Comparison of ENCODE assay signal across 23 cellular contexts in genomic region chr2:145987797-145988196, GRCh38.
DNase-seq lines count a peak whose midpoint lies in the region; ATAC-seq and TF ChIP-seq lines count a peak whose summit lies in the region.
"Had no signal": no experiment of that assay in that cellular context is flagged by ENCODE, and none has a peak within 500 bp of the region (broad histone marks: within the 10 kb centered on the region; RNA-seq: fewer than 3 reads in every experiment).

No MANE protein-coding gene starts in this region.

- H3K4me3 Mint-ChIP-seq in neural progenitor cell (no peak overlapping the region), endothelial cell (ENCODE audit: unreplicated experiment) (no peak overlapping the region)
- no peak overlapping the region for H3K4me3 Mint-ChIP-seq in CD8-positive, alpha-beta T cell
- H3K4me3 Mint-ChIP-seq: CD4-positive, alpha-beta memory T cell had no signal

- H3K79me2 ChIP-seq in neural progenitor cell (ENCODE audit: low read depth), result no peaks in the 10 kb centered on the region
- H3K79me2 ChIP-seq in smooth muscle cell (ENCODE audit: low read depth), result no peaks in the 10 kb centered on the region

- H3K27ac ChIP-seq in neural progenitor cell, result no peak overlapping the region
- H3K27ac ChIP-seq in smooth muscle cell (ENCODE audit: low read depth), result no peak overlapping the region
- H3K27ac ChIP-seq in CD8-positive, alpha-beta T cell (ENCODE audit: low read depth, low read length), result no peak overlapping the region
- no peak overlapping the region for H3K27ac ChIP-seq in thyroid gland
- H3K27ac ChIP-seq: KMS-11, PC-9, SJCRH30 had no signal

- POLR2A ChIA-PET in CD8-positive, alpha-beta T cell (lab: Charles Lee), result no interaction called here

- H3F3A ChIP-seq in neural progenitor cell (ENCODE audit: low read depth), result no peaks in the 10 kb centered on the region
- H3F3A ChIP-seq in smooth muscle cell (ENCODE audit: low read depth), result no peaks in the 10 kb centered on the region

- CTCF ChIA-PET in CD8-positive, alpha-beta T cell (lab: Charles Lee), result no interaction called here

- no peaks in the 10 kb centered on the region for H3K4me1 ChIP-seq in neural progenitor cell
- H3K4me1 ChIP-seq in smooth muscle cell (ENCODE audit: low read depth), result no peaks in the 10 kb centered on the region
- H3K4me1 ChIP-seq in CD8-positive, alpha-beta T cell (ENCODE audit: insufficient read depth, low read length), result no peaks in the 10 kb centered on the region
- no peaks in the 10 kb centered on the region for H3K4me1 ChIP-seq in thyroid gland

- H2AFZ ChIP-seq in neural progenitor cell (replicated peaks) (peak overlapping the region; percentile 92), smooth muscle cell (ENCODE audit: low read depth) (peak overlapping the region; percentile 52)
- H2AFZ ChIP-seq: PC-9 had no signal

- no peak for TF ChIP-seq POLR2A in thyroid gland (IDR thresholded peaks at IDR 0.05)

- 95% methylated on average over 2 of the region's 2 CpGs for WGBS in smooth muscle cell (ENCODE audit: low lambda C conversion rate)
- 85 to 97% methylated on average over 2 of the region's 2 CpGs for WGBS in thyroid gland, 2 donors

- H3K4me2 ChIP-seq in neural progenitor cell (no peak overlapping the region), smooth muscle cell (no peak overlapping the region)
- H3K4me2 ChIP-seq: KMS-11, PC-9 had no signal

- H3K27me3 Mint-ChIP-seq in neural progenitor cell (ENCODE audit: insufficient read depth, low read depth) (no peaks in the 10 kb centered on the region), endothelial cell (ENCODE audit: unreplicated experiment) (peaks cover 2% of the 10 kb centered on the region)
- H3K27me3 Mint-ChIP-seq in CD8-positive, alpha-beta T cell (ENCODE audit: low read depth), result no peaks in the 10 kb centered on the region
- H3K27me3 Mint-ChIP-seq: CD4-positive, alpha-beta memory T cell had no signal

- H3K36me3 Mint-ChIP-seq in neural progenitor cell (no peaks in the 10 kb centered on the region), endothelial cell (ENCODE audit: low read depth, unreplicated experiment) (no peaks in the 10 kb centered on the region)
- H3K36me3 Mint-ChIP-seq in CD8-positive, alpha-beta T cell, result no peaks in the 10 kb centered on the region
- H3K36me3 Mint-ChIP-seq: CD4-positive, alpha-beta memory T cell had no signal

- H3K27me3 ChIP-seq in neural progenitor cell (no peaks in the 10 kb centered on the region), smooth muscle cell (ENCODE audit: low read depth) (no peaks in the 10 kb centered on the region), thyroid gland (no peaks in the 10 kb centered on the region)
- H3K27me3 ChIP-seq in CD8-positive, alpha-beta T cell (ENCODE audit: insufficient read depth, low read length), result no peaks in the 10 kb centered on the region
- H3K27me3 ChIP-seq: SJCRH30 had no signal

- H3K4me3 ChIP-seq in neural progenitor cell (no peak overlapping the region), smooth muscle cell (no peak overlapping the region), thyroid gland (replicated peaks in 1 of 3) (no peak overlapping the region)
- no peak overlapping the region for H3K4me3 ChIP-seq in CD8-positive, alpha-beta T cell (ENCODE audit: low read depth, low read length)
- H3K4me3 ChIP-seq: GM12878, PC-9, SJCRH30 had no signal

- H3K9ac ChIP-seq in neural progenitor cell, result no peak overlapping the region
- no peak overlapping the region for H3K9ac ChIP-seq in smooth muscle cell (ENCODE audit: low read depth)
- H3K9ac ChIP-seq: KMS-11 had no signal

- TF ChIP-seq CTCF in neural progenitor cell (IDR thresholded peaks at IDR 0.05) (no peak), smooth muscle cell (IDR thresholded peaks at IDR 0.05; ENCODE audit: borderline replicate concordance, insufficient read depth, poor library complexity, severe bottlenecking) (no peak), endothelial cell (IDR thresholded peaks at IDR 0.05; ENCODE audit: unreplicated experiment) (no peak), thyroid gland (IDR thresholded peaks at IDR 0.05) (no peak)
- no peak for TF ChIP-seq CTCF in CD8-positive, alpha-beta T cell (IDR thresholded peaks at IDR 0.05)

- ATAC-seq in CD8-positive, alpha-beta T cell, result no peak
- ATAC-seq: GM12878, Right ventricle myocardium inferior had no signal

- H3K27ac Mint-ChIP-seq in neural progenitor cell, result no peak overlapping the region
- no peak overlapping the region for H3K27ac Mint-ChIP-seq in CD8-positive, alpha-beta T cell
- H3K27ac Mint-ChIP-seq in endothelial cell (ENCODE audit: unreplicated experiment), result no peak overlapping the region
- H3K27ac Mint-ChIP-seq: CD4-positive, alpha-beta memory T cell had no signal

- DNase-seq in amniotic epithelial cell (ENCODE audit: low read depth) (peak; percentile 77), fibroblast of gingiva (ENCODE audit: low read depth) (peak; percentile 1), neural progenitor cell (ENCODE audit: low spot score) (no peak), smooth muscle cell (lab: John Stamatoyannopoulos, UW; ENCODE audit: unreplicated experiment) (no peak), endothelial cell (ENCODE audit: low spot score) (no peak), thyroid gland (no peak)
- DNase-seq in CD8-positive, alpha-beta T cell, result no peak
- DNase-seq: C1 segment of cervical spinal cord; CD4-positive, alpha-beta memory T cell; DMS 273 treated with DMSO at 0.1 percent for 48 hours; DMS79; EL; GDM1; HCEC 1CT; IMR-90; MM.1S; NCI-H2029 treated with DMSO at 0.1 percent for 48 hours; NCI-H526 treated with DMSO at 0.1 percent for 48 hours; PC-9; SJCRH30 had no signal

- H3K36me3 ChIP-seq in neural progenitor cell (no peaks in the 10 kb centered on the region), smooth muscle cell (ENCODE audit: low read depth) (no peaks in the 10 kb centered on the region), thyroid gland (no peaks in the 10 kb centered on the region)
- no peaks in the 10 kb centered on the region for H3K36me3 ChIP-seq in CD8-positive, alpha-beta T cell (ENCODE audit: insufficient read depth, low read length)
- H3K36me3 ChIP-seq: SJCRH30 had no signal

- intact Hi-C loops in CD8-positive, alpha-beta T cell (cut with DNase I, micrococcal nuclease), result no loop called here
- intact Hi-C loops in thyroid gland (cut with DNase I), result no loop called here

- H4K20me1 ChIP-seq in neural progenitor cell (ENCODE audit: low read depth) (no peaks in the 10 kb centered on the region), smooth muscle cell (ENCODE audit: low read depth) (no peaks in the 10 kb centered on the region)

- H3K9me3 ChIP-seq in neural progenitor cell (ENCODE audit: low read depth) (no peaks in the 10 kb centered on the region), smooth muscle cell (replicated peaks; ENCODE audit: low read depth) (no peaks in the 10 kb centered on the region), thyroid gland (no peaks in the 10 kb centered on the region)
- no peaks in the 10 kb centered on the region for H3K9me3 ChIP-seq in CD8-positive, alpha-beta T cell (ENCODE audit: low read length)

- H3K9me3 Mint-ChIP-seq in neural progenitor cell (peaks cover 4% of the 10 kb centered on the region), endothelial cell (ENCODE audit: unreplicated experiment) (no peaks in the 10 kb centered on the region)
- peaks cover 2% of the 10 kb centered on the region for H3K9me3 Mint-ChIP-seq in CD8-positive, alpha-beta T cell

- H3K4me1 Mint-ChIP-seq in neural progenitor cell (peaks cover 2% of the 10 kb centered on the region), endothelial cell (ENCODE audit: unreplicated experiment) (no peaks in the 10 kb centered on the region)
- no peaks in the 10 kb centered on the region for H3K4me1 Mint-ChIP-seq in CD8-positive, alpha-beta T cell (ENCODE audit: low read depth)
- H3K4me1 Mint-ChIP-seq: CD4-positive, alpha-beta memory T cell had no signal

Comparison
In these comparisons a context has a peak if more than half of its experiments do, and no peak if none do; other contexts are left out.
1. DNase-seq: peak in amniotic epithelial cell (single experiment) and fibroblast of gingiva (single experiment); none in neural progenitor cell (single experiment), smooth muscle cell (single experiment), CD8-positive, alpha-beta T cell (0 of 7), endothelial cell (single experiment) and thyroid gland (0 of 2).